In the genomic region with DNA sequence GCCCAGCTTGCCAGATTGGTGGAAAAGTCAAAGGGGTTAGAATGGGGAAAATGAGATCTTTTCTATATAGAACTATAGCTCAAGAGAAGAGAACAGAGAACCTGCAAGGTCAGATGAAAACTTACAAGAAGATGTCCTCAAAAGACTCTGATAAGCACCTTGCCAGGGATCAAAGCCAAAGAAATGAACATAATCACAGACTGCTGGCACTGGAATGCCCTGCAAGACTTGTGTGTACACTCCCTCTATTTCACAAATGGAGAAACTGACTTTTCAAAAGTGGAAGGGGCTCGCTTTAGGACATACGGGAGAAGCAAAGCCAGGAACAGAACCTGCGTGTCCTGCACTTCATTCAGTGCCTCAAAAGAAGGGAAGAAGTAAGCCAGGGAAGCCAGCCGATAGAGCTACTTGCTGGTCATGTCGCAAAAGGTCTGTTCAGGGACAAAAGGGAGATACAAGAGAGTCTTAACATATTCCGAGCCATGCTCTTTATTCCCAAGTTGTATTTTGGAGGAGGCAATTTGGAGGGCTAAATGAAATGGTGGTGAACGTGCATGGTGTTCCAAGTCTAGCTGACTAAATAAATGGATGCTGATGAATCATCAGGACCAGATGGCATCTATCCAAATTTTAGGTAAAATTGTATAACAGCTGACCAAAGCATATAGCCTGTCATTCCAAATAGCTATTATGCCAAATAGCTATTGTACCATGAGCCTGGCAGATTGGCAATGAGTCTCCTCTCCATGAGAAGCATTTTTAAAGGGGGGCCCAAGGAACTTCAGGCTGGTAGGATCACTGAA, we compare ENCODE assay signal across 15 cellular contexts.
"Had no signal": no experiment of that assay in that cellular context is flagged by ENCODE, and none has a peak within 500 bp of the region (broad histone marks: within the 10 kb centered on the region; RNA-seq: fewer than 3 reads in every experiment).

No MANE protein-coding gene starts in this region.

- ATAC-seq: activated CD4-positive, CD25-positive, alpha-beta regulatory T cell treated with anti-CD3 and anti-CD28 coated beads, Interleukin-2, amount 50 U/mL, for 24 hours; psoas muscle; stimulated activated naive CD8-positive, alpha-beta T cell treated with anti-CD3 and anti-CD28 coated beads, Interleukin-15, amount 100 ng/mL, for 72 hours; T-cell had no signal

- H3K27ac ChIP-seq: esophagus muscularis mucosa, psoas muscle, sigmoid colon had no signal

- H3K9me3 ChIP-seq: psoas muscle, sigmoid colon had no signal

- H3K36me3 ChIP-seq: esophagus muscularis mucosa, sigmoid colon had no signal

- H3K4me3 ChIP-seq: esophagus muscularis mucosa, psoas muscle, sigmoid colon had no signal

- H3K27me3 ChIP-seq: esophagus muscularis mucosa, sigmoid colon had no signal

- H3K4me1 ChIP-seq: esophagus muscularis mucosa, psoas muscle, sigmoid colon had no signal

- DNase-seq: activated CD4-positive, alpha-beta T cell treated with anti-CD3 and anti-CD28 coated beads, Interleukin-2, amount 50 U/mL, for 1 hour; activated naive CD4-positive, alpha-beta T cell; activated naive CD8-positive, alpha-beta T cell treated with anti-CD3 and anti-CD28 coated beads, Interleukin-2, amount 10 ng/mL, durations not matched to agents 7 days and 5 days; activated T-cell treated with anti-CD3 and anti-CD28 coated beads for 4 hours; head of caudate nucleus; kidney glomerular epithelial cell; nucleus accumbens; psoas muscle; sigmoid colon; stimulated activated CD4-positive, alpha-beta T cell treated with anti-CD3 and anti-CD28 coated beads, Interleukin-1b, Interleukin-23, amount 100 ng/mL, for 48 hours; stimulated activated naive CD8-positive, alpha-beta T cell treated with anti-CD3 and anti-CD28 coated beads, Interleukin-15, amount 100 ng/mL, for 72 hours; T-cell; T1000 had no signal
